12 cellular contexts compared by ENCODE assay signal in the genomic region with DNA sequence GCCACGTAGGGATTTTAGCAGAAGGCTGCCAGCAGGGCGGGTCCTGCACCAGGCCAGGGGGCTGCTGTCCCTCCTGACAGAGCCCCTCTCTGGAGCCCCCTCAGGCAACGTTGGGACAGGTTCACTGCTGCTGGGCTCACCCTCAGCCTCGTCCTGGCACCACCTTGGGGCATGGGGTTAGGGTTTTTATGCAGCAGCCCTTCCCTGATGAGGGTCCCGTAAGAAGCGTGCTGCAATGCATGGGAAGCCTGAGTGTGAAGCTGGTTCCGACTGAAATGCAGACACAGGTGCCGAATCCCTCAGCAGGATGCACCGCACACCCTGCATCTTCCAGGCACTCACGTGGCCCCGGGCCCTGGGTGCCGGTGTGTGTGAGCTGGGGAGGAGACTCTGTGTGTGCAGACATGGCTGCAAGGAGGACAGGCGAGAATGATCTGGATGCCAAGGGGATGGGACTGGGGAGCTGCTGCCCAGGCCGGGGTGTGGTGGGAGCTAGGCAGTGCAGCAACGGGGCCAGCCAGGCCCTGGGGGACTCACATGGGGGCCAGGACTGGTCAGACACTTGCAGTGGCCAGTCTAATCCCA. TPM values are rescaled to one million over a fixed set of nuclear protein-coding genes. Genes with fewer than 3 reads are reported as not detected.
DNase-seq lines count a peak whose midpoint lies in the region; ATAC-seq and TF ChIP-seq lines count a peak whose summit lies in the region.
"Had no signal": no experiment of that assay in that cellular context is flagged by ENCODE, and none has a peak within 500 bp of the region (broad histone marks: within the 10 kb centered on the region; RNA-seq: fewer than 3 reads in every experiment).

No MANE protein-coding gene starts in this region.

- no peaks in the 10 kb centered on the region for H3K4me1 Mint-ChIP-seq in activated B cell treated with CpG ODN at 0.5 μM for 24 hours

- peaks cover 10% of the 10 kb centered on the region for H3K27me3 Mint-ChIP-seq in activated B cell treated with CpG ODN at 0.5 μM for 24 hours

- TF ChIP-seq CTCF in activated B cell treated with CpG ODN at 0.5 μM for 24 hours (IDR thresholded peaks at IDR 0.05): no peak

- H3K27ac ChIP-seq in right cardiac atrium (ENCODE audit: low read length): no peak overlapping the region
- H3K27ac ChIP-seq: 22Rv1, neutrophil had no signal

- H3K36me3 Mint-ChIP-seq in activated B cell treated with CpG ODN at 0.5 μM for 24 hours (ENCODE audit: low read depth): no peaks in the 10 kb centered on the region

- no peaks in the 10 kb centered on the region for H3K9me3 Mint-ChIP-seq in activated B cell treated with CpG ODN at 0.5 μM for 24 hours

- intact Hi-C loops in activated B cell treated with CpG ODN at 0.5 μM for 24 hours (cut with micrococcal nuclease): loop anchor here (5.0 kb wide), 1 partner anchor 90 kb away; no protein-coding TSS in a partner anchor
- intact Hi-C loops in right cardiac atrium (cut with DNase I): loop anchor here in 1 of 4 donors (10.0 kb wide), 1 partner anchor 87 kb away; no protein-coding TSS in a partner anchor

- DNase-seq in activated CD4-positive, alpha-beta T cell treated with anti-CD3 and anti-CD28 coated beads for 1 hour: peak; percentile 11
- no peak for DNase-seq in activated CD4-positive, alpha-beta T cell treated with anti-CD3 and anti-CD28 coated beads for 4 hours
- DNase-seq in activated B cell treated with CpG ODN at 0.5 μM for 24 hours (peak; percentile 10), right cardiac atrium (no peak), retina (peak; percentile 70), GDM1 (lab: John Stamatoyannopoulos, UW) (no peak), HuH-7.5 (ENCODE audit: low spot score) (no peak)
- DNase-seq: NCI-H345 had no signal

- H3K4me3 ChIP-seq in right cardiac atrium (ENCODE audit: low read length): no peak overlapping the region

- H3K4me3 Mint-ChIP-seq in activated B cell treated with CpG ODN at 0.5 μM for 24 hours: no peak overlapping the region

- H3K4me1 ChIP-seq in right cardiac atrium (ENCODE audit: control insufficient read depth, insufficient read depth, low read length): no peaks in the 10 kb centered on the region

- POLR2A ChIA-PET in activated B cell treated with CpG ODN at 0.5 μM for 24 hours (lab: Charles Lee): no interaction called here

- CTCF ChIA-PET in activated B cell treated with CpG ODN at 0.5 μM for 24 hours (lab: Charles Lee): no interaction called here

- no peaks in the 10 kb centered on the region for H3K9me3 ChIP-seq in right cardiac atrium (ENCODE audit: control insufficient read depth, low read length)
- H3K9me3 ChIP-seq: neutrophil had no signal

- WGBS in right cardiac atrium: 61% methylated on average over 15 of the region's 15 CpGs

- no peaks in the 10 kb centered on the region for H3K27me3 ChIP-seq in right cardiac atrium (ENCODE audit: control insufficient read depth, insufficient read depth)

- no peak for ATAC-seq in activated B cell treated with CpG ODN at 0.5 μM for 24 hours (ENCODE audit: low read depth)
- ATAC-seq in right cardiac atrium: peak; percentile 0 to 1
- ATAC-seq in HG02610 (IDR thresholded peaks at IDR 0.05; ENCODE audit: unreplicated experiment): no peak

- no peak overlapping the region for H3K27ac Mint-ChIP-seq in activated B cell treated with CpG ODN at 0.5 μM for 24 hours

RNA-seq across cellular contexts. Expression of a gene that starts 27.1 kb away (rescaled TPM):
- total RNA-seq in activated B cell treated with CpG ODN at 0.5 μM for 24 hours (0.07 and 0.09 TPM in 2 replicates), right cardiac atrium (10 to 100 TPM; 17.0 to 49.2 (median 24.1) TPM)
- 6.6 TPM for polyA plus RNA-seq in right cardiac atrium
- total RNA-seq: RPMI7951 had no signal

Comparison
In these comparisons a context has a peak if more than half of its experiments do, and no peak if none do; other contexts are left out.
1. DNase-seq: peak in activated CD4-positive, alpha-beta T cell treated with anti-CD3 and anti-CD28 coated beads for 1 hour (single experiment), activated B cell treated with CpG ODN at 0.5 μM for 24 hours (single experiment) and retina (single experiment); none in activated CD4-positive, alpha-beta T cell treated with anti-CD3 and anti-CD28 coated beads for 4 hours (0 of 2), right cardiac atrium (0 of 3), GDM1 (single experiment) and HuH-7.5 (single experiment).
2. ATAC-seq: peak in right cardiac atrium (2 of 2); none in activated B cell treated with CpG ODN at 0.5 μM for 24 hours (single experiment) and HG02610 (single experiment).
3. RNA of a gene that starts 27.1 kb away (total RNA-seq): 17.0 to 49.2 TPM in right cardiac atrium; 0.07 to 0.09 TPM in activated B cell treated with CpG ODN at 0.5 μM for 24 hours; every median in the first group is over 10 times any median in the second.